In genomic region chr17:69733171-69734014, GRCh38 we compare ENCODE assay signal across 8 cellular contexts.
DNase-seq lines count a peak whose midpoint lies in the region; ATAC-seq and TF ChIP-seq lines count a peak whose summit lies in the region.

No MANE protein-coding gene starts in this region.

- H3K9me3 Mint-ChIP-seq in naive thymus-derived CD4-positive, alpha-beta T cell = peaks cover 2 to 19% (median 6%) of the 10 kb centered on the region in 11 donors

- peaks cover 0 to 20% (median 0%) of the 10 kb centered on the region in 5 donors for H3K36me3 Mint-ChIP-seq in naive thymus-derived CD4-positive, alpha-beta T cell

- H3K4me2 ChIP-seq in hepatocyte = no peak overlapping the region

- H3K27me3 ChIP-seq in A673 (replicated peaks; ENCODE audit: insufficient read depth, low read depth, low read length, poor library complexity) (no peaks in the 10 kb centered on the region), hepatocyte (no peaks in the 10 kb centered on the region)
- H3K27me3 ChIP-seq in naive thymus-derived CD4-positive, alpha-beta T cell (ENCODE audit: control insufficient read depth in 2 of 2, insufficient read depth in 2 of 2, low read length in 2 of 2) = no peaks in the 10 kb centered on the region

- no peak overlapping the region for H2AFZ ChIP-seq in hepatocyte

- no peak overlapping the region for H3K27ac ChIP-seq in A673 (ENCODE audit: low read depth, low read length, poor library complexity, severe bottlenecking)
- H3K27ac ChIP-seq in hepatocyte = no peak overlapping the region
- H3K27ac ChIP-seq in naive thymus-derived CD4-positive, alpha-beta T cell (ENCODE audit: low read depth, low read length) = no peak overlapping the region

- no peak for ATAC-seq in GM18517 (IDR thresholded peaks at IDR 0.05; ENCODE audit: unreplicated experiment)
- no peak for ATAC-seq in naive thymus-derived CD4-positive, alpha-beta T cell
- no peak for ATAC-seq in GM18519 (IDR thresholded peaks at IDR 0.05; ENCODE audit: low FRiP score, unreplicated experiment)

- POLR2A ChIA-PET in A673 (lab: Charles Lee; ENCODE audit: low non-redundant PET) = no interaction called here
- POLR2A ChIA-PET in naive thymus-derived CD4-positive, alpha-beta T cell (lab: Charles Lee) = no interaction called here

- BruUV-seq in A673 (replicated peaks; lab: Mats Ljungman, UMichigan) = no TSS peak

- DNase-seq in A673 (ENCODE audit: low spot score) = peak; percentile 26
- DNase-seq in HPDE6-E6E7 (ENCODE audit: extremely low spot score) = peak; percentile 89
- peak; percentile 88 for DNase-seq in amniotic epithelial cell (ENCODE audit: low read depth)
- DNase-seq in hepatocyte (ENCODE audit: low spot score) = peak; percentile 43
- DNase-seq in naive thymus-derived CD4-positive, alpha-beta T cell = no peak
- DNase-seq in HT-29 (ENCODE audit: low spot score) = no peak

- H3K79me2 ChIP-seq in hepatocyte = no peaks in the 10 kb centered on the region

- H3K4me1 ChIP-seq in A673 (ENCODE audit: insufficient read depth, low read length, poor library complexity, severe bottlenecking) (no peaks in the 10 kb centered on the region), hepatocyte (ENCODE audit: insufficient read depth) (peaks cover 7% of the 10 kb centered on the region)
- H3K4me1 ChIP-seq in naive thymus-derived CD4-positive, alpha-beta T cell (ENCODE audit: control insufficient read depth in 2 of 2, insufficient read depth in 2 of 2, low read length in 2 of 2) = no peaks in the 10 kb centered on the region

- CTCF ChIA-PET in A673 (lab: Charles Lee) = interaction anchor here (0.6 kb wide), 1 partner anchor 362 kb away, joined by 5 read pairs; no protein-coding TSS in a partner anchor
- CTCF ChIA-PET in naive thymus-derived CD4-positive, alpha-beta T cell (lab: Charles Lee) = no interaction called here

- no peaks in the 10 kb centered on the region for H3K9me3 ChIP-seq in A673 (ENCODE audit: low read depth, low read length, poor library complexity, severe bottlenecking)
- no peaks in the 10 kb centered on the region for H3K9me3 ChIP-seq in hepatocyte (ENCODE audit: low read depth)
- H3K9me3 ChIP-seq in naive thymus-derived CD4-positive, alpha-beta T cell (ENCODE audit: control insufficient read depth in 2 of 3, low read length in 3 of 3) = no peaks in the 10 kb centered on the region

- H3K9me2 ChIP-seq in hepatocyte (replicated peaks; ENCODE audit: insufficient read depth) = no peaks in the 10 kb centered on the region

- no peak overlapping the region for H3K27ac Mint-ChIP-seq in naive thymus-derived CD4-positive, alpha-beta T cell

- H3K4me3 Mint-ChIP-seq in naive thymus-derived CD4-positive, alpha-beta T cell = no peak overlapping the region

- peaks cover 0 to 6% (median 0%) of the 10 kb centered on the region in 5 donors for H3K27me3 Mint-ChIP-seq in naive thymus-derived CD4-positive, alpha-beta T cell

- no peak overlapping the region for H3K4me3 ChIP-seq in A673 (ENCODE audit: low read depth, low read length, poor library complexity, severe bottlenecking)
- no peak overlapping the region for H3K4me3 ChIP-seq in hepatocyte
- no peak overlapping the region for H3K4me3 ChIP-seq in naive thymus-derived CD4-positive, alpha-beta T cell (ENCODE audit: low read length)

- peaks cover 0 to 21% (median 0%) of the 10 kb centered on the region in 7 donors for H3K4me1 Mint-ChIP-seq in naive thymus-derived CD4-positive, alpha-beta T cell

- 63% methylated on average over 3 of the region's 3 CpGs for WGBS in hepatocyte (ENCODE audit: low lambda C conversion rate, missing lambda C conversion rate)

- intact Hi-C loops in A673 (cut with micrococcal nuclease; ENCODE audit: unreplicated experiment) = no loop called here
- intact Hi-C loops in naive thymus-derived CD4-positive, alpha-beta T cell (cut with micrococcal nuclease) = loop anchor here in 1 of 2 donors (10.0 kb wide), 1 partner anchor 411 kb away; no protein-coding TSS in a partner anchor

- TF ChIP-seq CTCF in A673 (conservative IDR thresholded peaks at IDR 0.05; ENCODE audit: low read depth, low read length) (no peak), hepatocyte (IDR thresholded peaks at IDR 0.05; ENCODE audit: poor library complexity) (no peak)

- H3K36me3 ChIP-seq in A673 (ENCODE audit: insufficient read depth, low read length, poor library complexity, severe bottlenecking) (no peaks in the 10 kb centered on the region), hepatocyte (replicated peaks; ENCODE audit: insufficient read depth, low read depth) (no peaks in the 10 kb centered on the region)
- H3K36me3 ChIP-seq in naive thymus-derived CD4-positive, alpha-beta T cell (ENCODE audit: control insufficient read depth in 2 of 3, insufficient read depth in 3 of 3, low read length in 3 of 3) = no peaks in the 10 kb centered on the region

- H4K20me1 ChIP-seq in hepatocyte (ENCODE audit: insufficient read depth, poor library complexity, severe bottlenecking) = no peaks in the 10 kb centered on the region

Comparison
In these comparisons a context has a peak if more than half of its experiments do, and no peak if none do; other contexts are left out.
1. DNase-seq: peak in A673 (single experiment), HPDE6-E6E7 (single experiment), amniotic epithelial cell (single experiment) and hepatocyte (single experiment); none in naive thymus-derived CD4-positive, alpha-beta T cell (0 of 9) and HT-29 (single experiment).